In the genomic region with DNA sequence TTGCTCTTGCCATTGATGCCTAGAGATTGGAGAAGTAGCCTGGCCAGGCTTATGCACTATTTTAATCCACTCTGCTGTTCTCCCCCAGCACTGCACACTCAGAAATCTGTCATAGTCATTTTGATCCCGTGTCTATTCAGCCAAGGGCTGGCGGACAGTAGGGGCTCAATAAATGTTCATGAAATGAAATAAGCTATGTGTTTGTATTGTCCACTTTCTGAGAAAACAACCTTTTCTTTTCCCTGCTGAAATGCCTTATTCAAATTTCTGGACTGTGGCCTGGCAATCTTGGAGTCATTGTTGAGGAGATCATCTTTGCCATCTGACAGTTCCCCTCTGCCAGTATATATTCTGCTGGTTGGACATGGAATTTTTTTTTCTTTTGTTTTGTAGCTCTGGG, we compare ENCODE assay signal across 5 cellular contexts.
"Had no signal": no experiment of that assay in that cellular context is flagged by ENCODE, and none has a peak within 500 bp of the region (broad histone marks: within the 10 kb centered on the region; RNA-seq: fewer than 3 reads in every experiment).

No MANE protein-coding gene starts in this region.

- H3K4me3 ChIP-seq: GM23338 had no signal

- ATAC-seq: GM23338, HepG2 had no signal

- DNase-seq: H9, HCEC 1CT had no signal

- H3K27ac ChIP-seq: HL-60 had no signal
